ENCODE assay signal across 10 cellular contexts in the genomic region with DNA sequence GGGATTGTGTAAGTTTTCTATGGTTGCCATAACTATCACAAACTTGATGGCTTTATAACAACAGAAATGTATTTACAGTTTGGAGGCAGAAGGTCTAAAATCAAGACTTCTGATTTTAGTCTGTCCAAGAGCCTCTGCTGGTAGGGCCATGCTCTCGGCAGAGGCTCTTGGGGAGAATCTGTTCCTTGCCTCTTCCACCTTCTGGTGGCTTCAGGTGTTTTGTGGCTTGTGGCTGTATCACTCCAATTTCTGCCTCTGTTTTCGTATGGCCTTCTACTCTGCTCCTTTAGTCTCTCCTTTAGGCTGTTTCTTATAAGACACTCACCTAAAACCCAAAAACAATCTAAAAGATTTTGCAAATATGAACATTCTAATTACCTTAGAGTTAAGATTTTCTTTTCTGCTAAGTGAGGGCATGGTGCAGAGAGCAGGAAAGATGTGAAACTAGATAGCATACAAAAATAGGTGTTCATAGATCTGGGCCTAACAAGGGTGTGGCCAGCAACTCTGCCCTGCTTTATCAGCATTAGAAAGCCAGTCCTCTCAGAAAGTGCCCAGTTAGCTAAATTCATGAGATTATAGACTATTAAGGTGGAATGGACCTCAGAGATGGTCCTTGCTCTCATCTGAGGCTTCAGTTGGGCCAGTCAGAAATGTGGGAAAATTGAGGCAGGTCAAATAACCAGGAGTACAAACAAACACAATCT.
DNase-seq lines count a peak whose midpoint lies in the region; ATAC-seq, FAIRE-seq and TF ChIP-seq lines count a peak whose summit lies in the region.
"Had no signal": no experiment of that assay in that cellular context is flagged by ENCODE, and none has a peak within 500 bp of the region (broad histone marks: within the 10 kb centered on the region; RNA-seq: fewer than 3 reads in every experiment).

No MANE protein-coding gene starts in this region.

- H3K36me3 Mint-ChIP-seq in GM23338 (ENCODE audit: low read depth) = no peaks in the 10 kb centered on the region

- no peaks in the 10 kb centered on the region for H3K9me3 Mint-ChIP-seq in GM23338
- H3K9me3 Mint-ChIP-seq in stimulated activated naive CD8-positive, alpha-beta T cell treated with anti-CD3 and anti-CD28 coated beads, Interleukin-15, amount 100 ng/mL, for 72 hours = no peaks in the 10 kb centered on the region
- H3K9me3 Mint-ChIP-seq: activated naive CD8-positive, alpha-beta T cell treated with anti-CD3 and anti-CD28 coated beads, Interleukin-2, amount 50 U/mL, for 24 hours had no signal

- H3K27me3 ChIP-seq in GM23338 (ENCODE audit: insufficient read depth) = no peaks in the 10 kb centered on the region
- no peaks in the 10 kb centered on the region for H3K27me3 ChIP-seq in PC-9 (ENCODE audit: insufficient read depth, low read depth)
- H3K27me3 ChIP-seq in skeletal muscle tissue (ENCODE audit: control insufficient read depth in 3 of 3, insufficient read depth in 3 of 3, low read length in 3 of 3) = no peaks in the 10 kb centered on the region

- no peak for TF ChIP-seq CTCF in GM23338 (conservative IDR thresholded peaks at IDR 0.05; ENCODE audit: low read depth in 2 of 2)
- no peak for TF ChIP-seq CTCF in PC-9 (conservative IDR thresholded peaks at IDR 0.05)
- TF ChIP-seq CTCF in epithelial cell of esophagus (IDR thresholded peaks at IDR 0.05; ENCODE audit: insufficient read depth, low read depth, low read length, missing control alignments) = no peak
- no peak for TF ChIP-seq CTCF in D721Med (IDR thresholded peaks at IDR 0.05; ENCODE audit: insufficient read depth, missing control alignments)

- POLR2A ChIA-PET in PC-9 (lab: Charles Lee; ENCODE audit: unreplicated experiment) = interaction anchor here (0.6 to 1.6 kb wide), 3 partner anchors 15 to 109 kb away, joined by 6 to 9 read pairs (median 7); no protein-coding TSS in a partner anchor

- H3K9me2 ChIP-seq in GM23338 (ENCODE audit: insufficient read depth) (no peaks in the 10 kb centered on the region), PC-9 (ENCODE audit: insufficient read depth) (no peaks in the 10 kb centered on the region)

- BruUV-seq in PC-9 (replicated peaks; lab: Mats Ljungman, UMichigan) = TSS peak; percentile 92

- H3K4me3 ChIP-seq in GM23338 = no peak overlapping the region
- no peak overlapping the region for H3K4me3 ChIP-seq in PC-9
- no peak overlapping the region for H3K4me3 ChIP-seq in epithelial cell of esophagus (ENCODE audit: low read length)
- H3K4me3 ChIP-seq in skeletal muscle tissue (ENCODE audit: low read length in 3 of 3) = no peak overlapping the region

- H3F3A ChIP-seq in GM23338 (replicated peaks; ENCODE audit: low read depth) = no peaks in the 10 kb centered on the region
- peaks cover 29% of the 10 kb centered on the region for H3F3A ChIP-seq in PC-9 (ENCODE audit: insufficient read depth, low read depth)

- no peaks in the 10 kb centered on the region for H3K27me3 Mint-ChIP-seq in GM23338 (ENCODE audit: insufficient read depth, low read depth, poor library complexity)
- H3K27me3 Mint-ChIP-seq in stimulated activated naive CD8-positive, alpha-beta T cell treated with anti-CD3 and anti-CD28 coated beads, Interleukin-15, amount 100 ng/mL, for 72 hours = peaks cover 38% of the 10 kb centered on the region

- H2AFZ ChIP-seq in GM23338 (peak overlapping the region; percentile 70), PC-9 (0 out of 2 replicates have a peak overlapping the region, but pooled peaks have one; percentile 31)

- peaks cover 20% of the 10 kb centered on the region for H3K4me1 ChIP-seq in GM23338 (ENCODE audit: insufficient read depth)
- peaks cover 58% of the 10 kb centered on the region for H3K4me1 ChIP-seq in PC-9 (replicated peaks; ENCODE audit: insufficient read depth)
- H3K4me1 ChIP-seq in skeletal muscle tissue (ENCODE audit: control insufficient read depth in 3 of 3, insufficient read depth in 3 of 3, low read length in 3 of 3) = peaks cover 5 to 18% (median 15%) of the 10 kb centered on the region in 3 donors

- peak overlapping the region; percentile 35; the same call in 1 of the 2 replicates for H3K27ac ChIP-seq in GM23338 (ENCODE audit: low read depth)
- H3K27ac ChIP-seq in PC-9 = peak overlapping the region; percentile 94
- peak overlapping the region; percentile 80 for H3K27ac ChIP-seq in skeletal muscle tissue (ENCODE audit: low read depth, low read length)

- H3K4me3 Mint-ChIP-seq in GM23338 = no peak overlapping the region
- no peak overlapping the region for H3K4me3 Mint-ChIP-seq in stimulated activated naive CD8-positive, alpha-beta T cell treated with anti-CD3 and anti-CD28 coated beads, Interleukin-15, amount 100 ng/mL, for 72 hours
- H3K4me3 Mint-ChIP-seq: activated naive CD8-positive, alpha-beta T cell treated with anti-CD3 and anti-CD28 coated beads, Interleukin-2, amount 50 U/mL, for 24 hours had no signal

- CTCF ChIA-PET in PC-9 (lab: Charles Lee) = no interaction called here

- no peak for FAIRE-seq in D721Med (lab: Jason Lieb, UNC)

- H3K79me2 ChIP-seq in GM23338 (replicated peaks; ENCODE audit: insufficient read depth) (no peaks in the 10 kb centered on the region), PC-9 (ENCODE audit: low read depth) (no peaks in the 10 kb centered on the region)

- H3K9me3 ChIP-seq in PC-9 (ENCODE audit: insufficient read depth, low read depth) = no peaks in the 10 kb centered on the region
- no peaks in the 10 kb centered on the region for H3K9me3 ChIP-seq in skeletal muscle tissue (ENCODE audit: control insufficient read depth in 3 of 3, low read length in 3 of 3)

- H3K27ac Mint-ChIP-seq in GM23338 = peak overlapping the region; percentile 70
- peak overlapping the region in 1 of 2 donors; percentile 53 for H3K27ac Mint-ChIP-seq in stimulated activated naive CD8-positive, alpha-beta T cell treated with anti-CD3 and anti-CD28 coated beads, Interleukin-15, amount 100 ng/mL, for 72 hours
- H3K27ac Mint-ChIP-seq: activated naive CD8-positive, alpha-beta T cell treated with anti-CD3 and anti-CD28 coated beads, Interleukin-2, amount 50 U/mL, for 24 hours had no signal

- peaks cover 20% of the 10 kb centered on the region; the same call in 2 of the 3 replicates for H3K4me1 Mint-ChIP-seq in GM23338
- H3K4me1 Mint-ChIP-seq in stimulated activated naive CD8-positive, alpha-beta T cell treated with anti-CD3 and anti-CD28 coated beads, Interleukin-15, amount 100 ng/mL, for 72 hours = peaks cover 38% of the 10 kb centered on the region

- H3K4me2 ChIP-seq in GM23338 (peak overlapping the region; percentile 49; the same call in 1 of the 2 replicates), PC-9 (peak overlapping the region; percentile 55)

- H3K9ac ChIP-seq in skeletal muscle tissue (ENCODE audit: low read depth in 1 of 3, low read length in 3 of 3) = no peak overlapping the region

- intact Hi-C loops in PC-9 (cut with micrococcal nuclease; ENCODE audit: unreplicated experiment) = loop anchor here (1.0 to 5.0 kb wide), 6 partner anchors 18 to 290 kb away; partner anchors contain the start of gene CDKN2B

- ATAC-seq in GM23338 (0 out of 3 replicates have a peak, but pooled peaks have one; percentile 14), GM18517 (IDR thresholded peaks at IDR 0.05; ENCODE audit: unreplicated experiment) (no peak)
- no peak for ATAC-seq in stimulated activated naive CD8-positive, alpha-beta T cell treated with anti-CD3 and anti-CD28 coated beads, Interleukin-15, amount 100 ng/mL, for 72 hours
- ATAC-seq: activated naive CD8-positive, alpha-beta T cell treated with anti-CD3 and anti-CD28 coated beads, Interleukin-2, amount 50 U/mL, for 24 hours had no signal

- H3K36me3 ChIP-seq in GM23338 (ENCODE audit: insufficient read depth) (no peaks in the 10 kb centered on the region), PC-9 (ENCODE audit: low read depth) (peaks cover 4% of the 10 kb centered on the region; the same call in 1 of the 2 replicates), skeletal muscle tissue (ENCODE audit: control insufficient read depth in 3 of 3, insufficient read depth in 3 of 3, low read length in 3 of 3) (no peaks in the 10 kb centered on the region)

- no peaks in the 10 kb centered on the region for H4K20me1 ChIP-seq in GM23338 (replicated peaks; ENCODE audit: insufficient read depth)
- H4K20me1 ChIP-seq in PC-9 (ENCODE audit: insufficient read depth) = no peaks in the 10 kb centered on the region

- DNase-seq in GM23338 (ENCODE audit: low spot score) = no peak
- DNase-seq in PC-9 = no peak
- DNase-seq in epithelial cell of esophagus (ENCODE audit: low read depth) = peak; percentile 50
- no peak for DNase-seq in stimulated activated naive CD8-positive, alpha-beta T cell treated with anti-CD3 and anti-CD28 coated beads, Interleukin-15, amount 100 ng/mL, for 72 hours
- no peak for DNase-seq in D721Med (ENCODE audit: insufficient read length, low spot score)
- DNase-seq in NCI-H187 treated with DMSO at 0.1 percent for 48 hours (lab: John Stamatoyannopoulos, UW) = no peak
- DNase-seq: activated naive CD8-positive, alpha-beta T cell treated with anti-CD3 and anti-CD28 coated beads, Interleukin-2, amount 50 U/mL, for 24 hours; cortex of kidney had no signal

TF ChIP-seq in GM23338, 12 proteins besides CTCF, POLR2A, EP300 and RAD21 (continues in another document):
- TF ChIP-seq ZNF114 (CRISPR knock-in tag; IDR thresholded peaks at IDR 0.05) (no peak), NANOG (IDR thresholded peaks at IDR 0.05; ENCODE audit: borderline replicate concordance) (no peak), CREB1 (CRISPR knock-in tag; IDR thresholded peaks at IDR 0.05; ENCODE audit: low read depth) (no peak)

Comparison
In these comparisons a context has a peak if more than half of its experiments do, and no peak if none do; other contexts are left out.
1. H3K27ac ChIP-seq: peak in every context shown above with its lines; median percentile 94 in PC-9; 80 in skeletal muscle tissue; 35 in GM23338.